ENCODE assay signal across 9 cellular contexts in genomic region chr1:233904979-233905415, GRCh38. TPM values are rescaled to one million over a fixed set of nuclear protein-coding genes. Genes with fewer than 3 reads are reported as not detected.
A peak's percentile ranks its signal among the peaks of the same experiment; 100 is the strongest.
DNase-seq lines count a peak whose midpoint lies in the region; ATAC-seq and TF ChIP-seq lines count a peak whose summit lies in the region.
"Had no signal": no experiment of that assay in that cellular context is flagged by ENCODE, and none has a peak within 500 bp of the region (broad histone marks: within the 10 kb centered on the region; RNA-seq: fewer than 3 reads in every experiment).

No MANE protein-coding gene starts in this region.

- DNase-seq in DMS53 (lab: John Stamatoyannopoulos, UW) (peak; percentile 74), NCI-H69 (lab: John Stamatoyannopoulos, UW) (peak; percentile 85), esophagus squamous epithelium (lab: John Stamatoyannopoulos, UW) (no peak), nephron progenitor cell (peak; percentile 51), hippocampal formation (lab: John Stamatoyannopoulos, UW) (no peak), HuH-7.5 (ENCODE audit: low spot score) (no peak)

- peak overlapping the region; percentile 80 for H3K4me3 Mint-ChIP-seq in nephron progenitor cell

- H3K36me3 ChIP-seq in esophagus squamous epithelium, result no peaks in the 10 kb centered on the region

- ATAC-seq in GM21367 (IDR thresholded peaks at IDR 0.05; ENCODE audit: unreplicated experiment) (no peak), GM19455 (IDR thresholded peaks at IDR 0.05; ENCODE audit: unreplicated experiment) (no peak)

- no peak for TF ChIP-seq POLR2A in esophagus squamous epithelium (IDR thresholded peaks at IDR 0.05)

- H3K9me3 ChIP-seq in esophagus squamous epithelium, result no peaks in the 10 kb centered on the region

- TF ChIP-seq CTCF in esophagus squamous epithelium (IDR thresholded peaks at IDR 0.05) (no peak), nephron progenitor cell (IDR thresholded peaks at IDR 0.05) (no peak)

- H3K4me1 ChIP-seq in esophagus squamous epithelium, result peaks cover 0 to 17% (median 0%) of the 10 kb centered on the region in 3 donors

- H3K9me3 Mint-ChIP-seq in nephron progenitor cell, result peaks cover 3% of the 10 kb centered on the region

- H3K27me3 Mint-ChIP-seq in nephron progenitor cell (ENCODE audit: low read depth, poor library complexity), result peaks cover 91% of the 10 kb centered on the region

- peaks cover 9% of the 10 kb centered on the region for H3K4me1 Mint-ChIP-seq in nephron progenitor cell

- H3K4me3 ChIP-seq in esophagus squamous epithelium, result peak overlapping the region; percentile 13 to 57 (median 26)

- no peak overlapping the region for H3K27ac Mint-ChIP-seq in nephron progenitor cell

- WGBS in esophagus squamous epithelium, 2 donors, result no CpG with 5 or more reads among the region's 43 CpGs

- H3K36me3 Mint-ChIP-seq in nephron progenitor cell (ENCODE audit: low read depth), result no peaks in the 10 kb centered on the region

- peaks cover 0 to 88% (median 4%) of the 10 kb centered on the region in 4 donors for H3K27me3 ChIP-seq in esophagus squamous epithelium

- intact Hi-C loops in esophagus squamous epithelium (cut with DNase I), result no loop called here

- H3K27ac ChIP-seq in esophagus squamous epithelium, result no peak overlapping the region

RNA-seq across cellular contexts. Expression of gene SLC35F3, which starts 0.5 kb away (rescaled TPM):
- total RNA-seq in esophagus squamous epithelium, result under 1 TPM; 0.13 to 0.99 (median 0.55) TPM
- total RNA-seq: myocyte had no signal

Comparison
In these comparisons a context has a peak if more than half of its experiments do, and no peak if none do; other contexts are left out.
1. DNase-seq: peak in DMS53 (single experiment), NCI-H69 (single experiment) and nephron progenitor cell (single experiment); none in esophagus squamous epithelium (single experiment), hippocampal formation (0 of 2) and HuH-7.5 (single experiment).